Comparison of ENCODE assay signal across 27 cellular contexts in the genomic region with DNA sequence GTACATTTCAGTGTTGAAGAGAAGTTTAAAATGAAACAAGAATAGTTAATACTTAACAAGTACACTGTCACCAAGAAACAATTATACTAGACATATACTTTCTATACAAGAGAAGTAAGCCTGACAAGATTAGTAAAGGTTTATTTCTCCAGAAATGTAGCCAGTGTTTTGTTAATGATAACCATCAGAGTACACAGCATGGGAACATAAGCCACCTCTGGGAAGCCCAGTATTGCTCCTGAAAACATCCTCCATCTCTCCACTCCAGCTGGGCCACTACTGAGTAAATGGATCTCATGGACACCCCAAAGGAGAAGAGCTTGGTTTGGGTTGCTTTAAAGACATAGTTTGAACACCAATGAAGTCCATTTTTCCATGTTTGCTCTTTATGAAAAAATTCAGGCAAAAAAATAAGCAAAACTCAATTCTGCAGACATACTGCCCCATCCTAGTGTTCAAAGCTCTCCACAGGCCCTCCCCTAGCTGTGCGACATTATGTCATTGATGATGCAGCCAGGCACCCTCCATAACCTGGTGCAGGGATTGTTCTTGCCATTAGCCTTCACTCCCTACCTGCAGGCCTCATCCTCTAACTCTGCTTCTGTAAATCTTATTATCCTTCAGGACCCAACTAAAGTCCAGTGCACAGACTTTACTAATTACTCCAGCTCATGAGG.
"Had no signal": no experiment of that assay in that cellular context is flagged by ENCODE, and none has a peak within 500 bp of the region (broad histone marks: within the 10 kb centered on the region; RNA-seq: fewer than 3 reads in every experiment).

No MANE protein-coding gene starts in this region.

- H3K36me3 Mint-ChIP-seq: activated naive CD4-positive, alpha-beta T cell treated with anti-CD3 and anti-CD28 coated beads, Interleukin-2, amount 50 U/mL, for 24 hours; activated naive CD8-positive, alpha-beta T cell treated with anti-CD3 and anti-CD28 coated beads, Interleukin-2, amount 10 ng/mL, durations not matched to agents 7 days and 5 days; brain had no signal

- H3K9me3 Mint-ChIP-seq: activated CD4-positive, alpha-beta T cell treated with anti-CD3 and anti-CD28 coated beads, Interleukin-2, amount 10 ng/mL, durations not matched to agents 24 days and 14 days; activated CD8-positive, alpha-beta T cell treated with anti-CD3 and anti-CD28 coated beads for 36 hours; activated naive CD4-positive, alpha-beta T cell treated with anti-CD3 and anti-CD28 coated beads, Interleukin-2, amount 50 U/mL, for 24 hours; activated naive CD8-positive, alpha-beta T cell treated with anti-CD3 and anti-CD28 coated beads, Interleukin-2, amount 10 ng/mL, durations not matched to agents 7 days and 5 days; activated T-cell treated with anti-CD3 and anti-CD28 coated beads, Interleukin-2, amount 50 U/mL, for 24 hours; activated T-helper 2 cell treated with anti-CD3 and anti-CD28 coated beads, Interferon-gamma antibody, Interleukin-2, Interleukin-4, amounts not matched to agents 10 μg/mL and 5 μg/mL and 100 μg/mL, durations not matched to agents 14 hours and 24 hours and 36 hours had no signal

- DNase-seq: activated CD4-positive, alpha-beta T cell treated with anti-CD3 and anti-CD28 coated beads, Interleukin-2, amount 10 ng/mL, durations not matched to agents 24 days and 14 days; activated CD4-positive, alpha-beta T cell treated with anti-CD3 and anti-CD28 coated beads, Interleukin-2, amount 50 U/mL, for 4 hours; activated CD8-positive, alpha-beta T cell treated with anti-CD3 and anti-CD28 coated beads for 36 hours; activated gamma-delta T cell; activated naive CD4-positive, alpha-beta T cell treated with Interleukin-2 at 50 U/mL for 16 hours; activated naive CD8-positive, alpha-beta T cell treated with anti-CD3 and anti-CD28 coated beads, Interleukin-2, amount 10 ng/mL, durations not matched to agents 7 days and 5 days; activated T-cell treated with anti-CD3 and anti-CD28 coated beads, Interleukin-2, amount 50 U/mL, for 24 hours; adrenal gland; caudate nucleus; colonic mucosa; Karpas-422; NCI-H1105; NCI-H1417 treated with DMSO at 0.1 percent for 48 hours; NCI-H1694 treated with DMSO at 0.1 percent for 48 hours; NCI-H2029; NCI-H2107; NCI-H226; NCI-H446 treated with DMSO at 0.1 percent for 48 hours; NCI-H524; NCI-H69; NK-92 treated with Interleukin-12 subunit alpha and Interleukin-12 subunit beta, amount 100 ng/mL, for 24 hours; PC-9; Right ventricle myocardium superior; T1000 had no signal

- ATAC-seq: activated CD8-positive, alpha-beta T cell treated with anti-CD3 and anti-CD28 coated beads for 36 hours had no signal

- H3K9me3 ChIP-seq: adrenal gland, colonic mucosa had no signal

- H3K4me3 Mint-ChIP-seq: activated CD4-positive, alpha-beta T cell treated with anti-CD3 and anti-CD28 coated beads, Interleukin-2, amount 10 ng/mL, durations not matched to agents 24 days and 14 days; activated CD8-positive, alpha-beta T cell treated with anti-CD3 and anti-CD28 coated beads for 36 hours; activated naive CD4-positive, alpha-beta T cell treated with anti-CD3 and anti-CD28 coated beads, Interleukin-2, amount 50 U/mL, for 24 hours; activated naive CD8-positive, alpha-beta T cell treated with anti-CD3 and anti-CD28 coated beads, Interleukin-2, amount 10 ng/mL, durations not matched to agents 7 days and 5 days; activated T-cell treated with anti-CD3 and anti-CD28 coated beads, Interleukin-2, amount 50 U/mL, for 24 hours; brain had no signal

- H3K27me3 Mint-ChIP-seq: brain had no signal

- H3K27me3 ChIP-seq: adrenal gland, colonic mucosa had no signal

- H3K4me1 Mint-ChIP-seq: activated CD4-positive, alpha-beta T cell treated with anti-CD3 and anti-CD28 coated beads, Interleukin-2, amount 10 ng/mL, durations not matched to agents 24 days and 14 days; activated naive CD4-positive, alpha-beta T cell treated with anti-CD3 and anti-CD28 coated beads, Interleukin-2, amount 50 U/mL, for 24 hours; activated naive CD8-positive, alpha-beta T cell treated with anti-CD3 and anti-CD28 coated beads, Interleukin-2, amount 10 ng/mL, durations not matched to agents 7 days and 5 days had no signal

- H3K27ac ChIP-seq: adrenal gland, colonic mucosa, PC-9 had no signal

- H3K4me1 ChIP-seq: adrenal gland, colonic mucosa had no signal

- H2AFZ ChIP-seq: PC-9 had no signal

- H3K36me3 ChIP-seq: adrenal gland, colonic mucosa had no signal

- H3K27ac Mint-ChIP-seq: activated CD4-positive, alpha-beta T cell treated with anti-CD3 and anti-CD28 coated beads, Interleukin-2, amount 10 ng/mL, durations not matched to agents 24 days and 14 days; activated CD8-positive, alpha-beta T cell treated with anti-CD3 and anti-CD28 coated beads for 36 hours; activated naive CD4-positive, alpha-beta T cell treated with anti-CD3 and anti-CD28 coated beads, Interleukin-2, amount 50 U/mL, for 24 hours; activated naive CD8-positive, alpha-beta T cell treated with anti-CD3 and anti-CD28 coated beads, Interleukin-2, amount 10 ng/mL, durations not matched to agents 7 days and 5 days; activated T-cell treated with anti-CD3 and anti-CD28 coated beads, Interleukin-2, amount 50 U/mL, for 24 hours; activated T-helper 2 cell treated with anti-CD3 and anti-CD28 coated beads, Interferon-gamma antibody, Interleukin-2, Interleukin-4, amounts not matched to agents 10 μg/mL and 5 μg/mL and 100 μg/mL, durations not matched to agents 14 hours and 24 hours and 36 hours; brain had no signal

- H3K4me3 ChIP-seq: adrenal gland, colonic mucosa, PC-9 had no signal

- H3K4me2 ChIP-seq: PC-9 had no signal
